ENCODE assay signal across 9 cellular contexts in the genomic region with DNA sequence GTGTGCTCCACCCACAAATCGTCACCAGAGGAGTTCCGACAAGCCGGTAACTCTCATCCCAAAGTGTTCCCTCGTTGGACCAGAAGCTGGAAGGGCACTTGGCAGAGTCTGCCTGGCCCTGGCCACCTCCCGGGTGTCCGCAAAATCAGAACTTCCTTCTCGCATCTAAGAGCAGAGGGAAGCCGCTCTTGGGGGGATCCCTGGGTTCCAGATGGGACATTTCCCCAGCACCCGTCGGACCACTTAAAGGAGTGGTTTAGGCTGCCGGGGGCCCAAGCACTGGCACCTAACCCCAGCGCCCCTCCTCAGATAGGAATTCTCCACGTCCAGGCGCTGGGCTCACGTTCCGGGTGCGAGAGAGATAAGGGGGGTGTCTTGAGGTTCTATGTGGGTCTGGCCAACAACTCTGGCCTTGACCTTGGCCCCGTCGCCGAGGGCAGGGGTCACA. TPM values are rescaled to one million over a fixed set of nuclear protein-coding genes. Genes with fewer than 3 reads are reported as not detected.
DNase-seq lines count a peak whose midpoint lies in the region; ATAC-seq and TF ChIP-seq lines count a peak whose summit lies in the region.
"Had no signal": no experiment of that assay in that cellular context is flagged by ENCODE, and none has a peak within 500 bp of the region (broad histone marks: within the 10 kb centered on the region; RNA-seq: fewer than 3 reads in every experiment).

No MANE protein-coding gene starts in this region.

- no peak for DNase-seq in AG04450 (ENCODE audit: low read depth, low spot score)
- DNase-seq in ascending aorta (ENCODE audit: low spot score in 2 of 2) = no peak
- DNase-seq in memory B cell (ENCODE audit: low spot score in 2 of 2) = no peak
- DNase-seq in vagina (ENCODE audit: extremely low spot score in 2 of 2) = no peak
- DNase-seq in NCI-H2107 treated with DMSO at 0.1 percent for 48 hours (lab: John Stamatoyannopoulos, UW; ENCODE audit: unreplicated experiment) = no peak

- H3K9me3 Mint-ChIP-seq in memory B cell = no peaks in the 10 kb centered on the region

- peaks cover 29% of the 10 kb centered on the region for H3K4me1 Mint-ChIP-seq in memory B cell

- intact Hi-C loops in ascending aorta (cut with DNase I) (loop anchor here (1.0 kb wide), 3 partner anchors 17 to 74 kb away; a partner anchor contains a TSS), vagina (cut with DNase I) (no loop called here)

- CTCF ChIA-PET in AG04450 (lab: Charles Lee) = interaction anchor here (1.0 to 1.9 kb wide), 6 partner anchors 24 to 100 kb away, joined by 3 to 6 read pairs (median 4); a partner anchor contains a TSS

- H3K4me1 ChIP-seq in ascending aorta (peaks cover 5 to 22% of the 10 kb centered on the region in 2 donors), vagina (peaks cover 63% of the 10 kb centered on the region)

- H3K4me3 ChIP-seq in AG04450 (ENCODE audit: low read depth, low read length) = peak overlapping the region; percentile 77
- peak overlapping the region; percentile 62 to 97 for H3K4me3 ChIP-seq in ascending aorta
- H3K4me3 ChIP-seq in vagina = peak overlapping the region; percentile 55 to 86

- TF ChIP-seq POLR2A in vagina (IDR thresholded peaks at IDR 0.05) = no peak

- TF ChIP-seq CTCF in AG04450 (IDR thresholded peaks at IDR 0.05; ENCODE audit: low read depth, low read length) (no peak), ascending aorta (IDR thresholded peaks at IDR 0.05) (no peak), vagina (IDR thresholded peaks at IDR 0.05) (no peak)

- no peaks in the 10 kb centered on the region for H3K27me3 ChIP-seq in AG04450 (ENCODE audit: control insufficient read depth, insufficient read depth, low read length)
- H3K27me3 ChIP-seq in ascending aorta = no peaks in the 10 kb centered on the region
- no peaks in the 10 kb centered on the region for H3K27me3 ChIP-seq in vagina

- H3K27ac ChIP-seq in AG04450 (ENCODE audit: low read depth, low read length) = peak overlapping the region; percentile 61
- H3K27ac ChIP-seq in ascending aorta = peak overlapping the region; percentile 68
- H3K27ac ChIP-seq in vagina = peak overlapping the region; percentile 88

- peak; percentile 1 for ATAC-seq in HG03060 (IDR thresholded peaks at IDR 0.05; ENCODE audit: low read depth, unreplicated experiment)
- ATAC-seq in memory B cell (ENCODE audit: low read depth) = no peak
- ATAC-seq in HG02642 (IDR thresholded peaks at IDR 0.05; ENCODE audit: poor library complexity, unreplicated experiment) = no peak
- ATAC-seq in HG03196 (IDR thresholded peaks at IDR 0.05; ENCODE audit: unreplicated experiment) = no peak

- H3K36me3 ChIP-seq in ascending aorta (peaks cover 8 to 11% of the 10 kb centered on the region in 2 donors), vagina (peaks cover 0 to 9% of the 10 kb centered on the region in 2 donors)

- H3K36me3 Mint-ChIP-seq in memory B cell = peaks cover 7% of the 10 kb centered on the region

- POLR2A ChIA-PET in AG04450 (lab: Yijun Ruan, JAX) = interaction anchor here (0.6 to 2.0 kb wide), 11 partner anchors 13 to 1407 kb away, joined by 3 to 19 read pairs (median 4); a partner anchor contains a TSS

- peak overlapping the region; percentile 85 for H3K4me3 Mint-ChIP-seq in memory B cell

- H3K9me3 ChIP-seq in AG04450 (ENCODE audit: control insufficient read depth, insufficient read depth, low read length) (no peaks in the 10 kb centered on the region), ascending aorta (no peaks in the 10 kb centered on the region), vagina (no peaks in the 10 kb centered on the region)

- H3K27ac Mint-ChIP-seq in memory B cell = peak overlapping the region; percentile 94

- H3K27me3 Mint-ChIP-seq in memory B cell = peaks cover 3% of the 10 kb centered on the region

RNA-seq across cellular contexts. Expression of a gene that starts 0.9 kb away (rescaled TPM):
- polyA plus RNA-seq in AG04450 (2011; rRNA removed) = 5.6 and 6.2 TPM in 2 replicates
- 9.0 and 9.8 TPM in 2 replicates for polyA minus RNA-seq in AG04450 (2011; rRNA and poly(A)+ RNA removed)
- total RNA-seq in ascending aorta = 37.3 TPM
- 26.8 TPM for total RNA-seq in vagina

RNA-seq across cellular contexts. Expression of a gene that starts 11.8 kb away (rescaled TPM):
- polyA plus RNA-seq in AG04450 (2011; rRNA removed) = 0.88 TPM in 1 of 2 replicates, not detected in the other
- not detected in 2 replicates for polyA minus RNA-seq in AG04450 (2011; rRNA and poly(A)+ RNA removed)
- total RNA-seq in ascending aorta (7.1 TPM), vagina (1.5 TPM)
- total RNA-seq: lung microvascular endothelial cell had no signal

RNA-seq across cellular contexts. Expression of a gene that starts 14.5 kb away (rescaled TPM):
- polyA plus RNA-seq in AG04450 (2011; rRNA removed) = 4.1 and 4.7 TPM in 2 replicates
- polyA minus RNA-seq in AG04450 (2011; rRNA and poly(A)+ RNA removed) = 5.8 TPM in 2 replicates
- total RNA-seq in ascending aorta (not detected), vagina (6.6 TPM)

RNA-seq across cellular contexts. Expression of a gene that starts 17.3 kb away (rescaled TPM):
- polyA plus RNA-seq in AG04450 (2011; rRNA removed) = 12.1 and 17.7 TPM in 2 replicates
- 8.7 and 11.0 TPM in 2 replicates for polyA minus RNA-seq in AG04450 (2011; rRNA and poly(A)+ RNA removed)
- total RNA-seq in ascending aorta (30.5 TPM), vagina (17.4 TPM)

RNA-seq across cellular contexts. Expression of a gene that starts 23.1 kb away (rescaled TPM):
- polyA plus RNA-seq in AG04450 (2011; rRNA removed) = 0.95 and 2.2 TPM in 2 replicates
- 0.78 and 1.0 TPM in 2 replicates for polyA minus RNA-seq in AG04450 (2011; rRNA and poly(A)+ RNA removed)
- total RNA-seq in ascending aorta (not detected), vagina (14.2 TPM)
